In the genomic region with DNA sequence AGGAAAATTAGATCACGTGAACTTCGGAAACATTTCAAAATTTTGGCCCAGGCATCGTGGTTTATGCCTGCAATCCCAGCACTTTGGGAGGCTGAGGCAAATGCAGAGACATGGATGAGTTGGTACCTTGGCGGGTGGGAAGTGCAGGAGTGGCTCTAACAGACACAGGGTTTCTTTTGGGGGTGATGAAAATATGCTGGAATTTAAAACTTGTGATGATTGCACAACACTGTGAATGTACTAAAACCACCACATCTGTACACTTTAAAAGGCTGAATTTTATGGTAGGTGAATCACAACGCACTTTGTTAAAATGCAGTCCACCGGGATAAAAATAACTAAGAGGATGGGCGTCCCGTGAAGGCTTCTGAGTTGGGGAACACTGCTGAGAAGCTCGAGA, we compare ENCODE assay signal across 9 cellular contexts. TPM values are rescaled to one million over a fixed set of nuclear protein-coding genes. Genes with fewer than 3 reads are reported as not detected.
DNase-seq lines count a peak whose midpoint lies in the region; ATAC-seq and TF ChIP-seq lines count a peak whose summit lies in the region.
"Had no signal": no experiment of that assay in that cellular context is flagged by ENCODE, and none has a peak within 500 bp of the region (broad histone marks: within the 10 kb centered on the region; RNA-seq: fewer than 3 reads in every experiment).

No MANE protein-coding gene starts in this region.

- no peak for ATAC-seq in HG02642 (IDR thresholded peaks at IDR 0.05; ENCODE audit: poor library complexity, unreplicated experiment)
- no peak for ATAC-seq in HG02610 (IDR thresholded peaks at IDR 0.05; ENCODE audit: unreplicated experiment)

- H3K9me3 ChIP-seq in prostate gland, result no peaks in the 10 kb centered on the region

- 42% methylated on average over 9 of the region's 9 CpGs for WGBS in prostate gland

- no peak overlapping the region for H3K4me3 ChIP-seq in prostate gland

- peaks cover 5 to 6% of the 10 kb centered on the region in 2 donors for H3K36me3 ChIP-seq in prostate gland

- H3K4me1 ChIP-seq in prostate gland (replicated peaks), result peaks cover 34% of the 10 kb centered on the region

- TF ChIP-seq POLR2A in prostate gland (IDR thresholded peaks at IDR 0.05), result no peak

- peak; percentile 95 for DNase-seq in EH (ENCODE audit: low read depth)
- DNase-seq in RWPE1 (ENCODE audit: low spot score), result peak; percentile 46
- peak; percentile 94 for DNase-seq in fibroblast of gingiva (ENCODE audit: low read depth)
- no peak for DNase-seq in prostate gland (ENCODE audit: low spot score)
- DNase-seq in DMS79 (lab: John Stamatoyannopoulos, UW), result no peak
- DNase-seq in Ammon's horn (ENCODE audit: low spot score), result no peak
- DNase-seq: NCI-H526 treated with DMSO at 0.1 percent for 48 hours had no signal

- intact Hi-C loops in prostate gland (cut with DNase I), result loop anchor here (5.0 kb wide), 1 partner anchor 40 kb away; no protein-coding TSS in a partner anchor

- peak overlapping the region; percentile 99 for H3K27ac ChIP-seq in RWPE1
- H3K27ac ChIP-seq in prostate gland, result peak overlapping the region; percentile 60 to 67

- TF ChIP-seq CTCF in RWPE1 (conservative IDR thresholded peaks at IDR 0.05; ENCODE audit: low read depth) (no peak), prostate gland (IDR thresholded peaks at IDR 0.05) (no peak)

- no peaks in the 10 kb centered on the region for H3K27me3 ChIP-seq in prostate gland (replicated peaks; ENCODE audit: insufficient read depth)

- CTCF ChIA-PET in RWPE1 (lab: Yijun Ruan, JAX), result interaction anchor here (0.7 to 1.0 kb wide), 2 partner anchors 14 to 1312 kb away, joined by 4 read pairs; no protein-coding TSS in a partner anchor

- POLR2A ChIA-PET in RWPE1 (lab: Yijun Ruan, JAX; ENCODE audit: low non-redundant PET), result interaction anchor here (1.2 kb wide), 1 partner anchor 65 kb away, joined by 3 read pairs; no protein-coding TSS in a partner anchor

RNA-seq across cellular contexts. Expression of a gene that starts 47.2 kb away (rescaled TPM):
- 10 to 100 TPM; 39.9 to 41.4 TPM for total RNA-seq in prostate gland

Comparison
In these comparisons a context has a peak if more than half of its experiments do, and no peak if none do; other contexts are left out.
1. DNase-seq: peak in EH (single experiment), RWPE1 (single experiment) and fibroblast of gingiva (single experiment); none in prostate gland (single experiment), DMS79 (single experiment) and Ammon's horn (single experiment).